ENCODE assay signal across 1 cellular context in genomic region chr7:128937647-128938523, GRCh38.
TF ChIP-seq lines count a peak whose summit lies in the region.

IRF5 (plus strand) TSS chr7:128937927; CDS start chr7:128942082, 4,155 bp downstream.

TF ChIP-seq in H1, 55 proteins besides CTCF, POLR2A, EP300 and RAD21:
- TF ChIP-seq KDM1A (IDR thresholded peaks at IDR 0.05; ENCODE audit: borderline replicate concordance, low read length) = no peak
- TF ChIP-seq HDAC2 (IDR thresholded peaks at IDR 0.05; ENCODE audit: borderline replicate concordance in 1 of 2, low read depth in 2 of 2, low read length in 2 of 2) = 0 out of 4 replicates have a peak, but pooled peaks of 1 of the 2 experiments have one; percentile 11
- no peak for TF ChIP-seq SP2 (IDR thresholded peaks at IDR 0.05; ENCODE audit: low read length)
- TF ChIP-seq NRF1 (IDR thresholded peaks at IDR 0.05; ENCODE audit: low read depth, low read length) = peak; percentile 34; the same call in 1 of the 2 replicates
- peak; percentile 79 for TF ChIP-seq EZH2 (IDR thresholded peaks at IDR 0.05; ENCODE audit: low read depth, low read length, severe bottlenecking)
- 0 out of 4 replicates have a peak, but pooled peaks of 1 of the 2 experiments have one; percentile 5 for TF ChIP-seq SIN3A (conservative IDR thresholded peaks at IDR 0.05 in 1 of 2, IDR thresholded peaks at IDR 0.05 in 1 of 2; ENCODE audit: low read depth in 1 of 2, low read length in 2 of 2)
- no peak for TF ChIP-seq TAF7 (optimal IDR thresholded peaks at IDR 0.05; ENCODE audit: borderline replicate concordance, low read depth, low read length)
- peak; percentile 83 for TF ChIP-seq SUZ12 (IDR thresholded peaks at IDR 0.05; ENCODE audit: low read length)
- TF ChIP-seq TCF12 (IDR thresholded peaks at IDR 0.05; ENCODE audit: low read depth, low read length) = no peak
- no peak for TF ChIP-seq YY1 (IDR thresholded peaks at IDR 0.05; ENCODE audit: low read depth, low read length)
- no peak for TF ChIP-seq ATF2 (IDR thresholded peaks at IDR 0.05; ENCODE audit: low read length)
- TF ChIP-seq CEBPB (IDR thresholded peaks at IDR 0.05; ENCODE audit: low read depth, low read length) = no peak
